ENCODE assay signal across 10 cellular contexts in genomic region chr14:72753044-72753710, GRCh38.
A peak's percentile ranks its signal among the peaks of the same experiment; 100 is the strongest.
DNase-seq lines count a peak whose midpoint lies in the region; ATAC-seq and TF ChIP-seq lines count a peak whose summit lies in the region.
"Had no signal": no experiment of that assay in that cellular context is flagged by ENCODE, and none has a peak within 500 bp of the region (broad histone marks: within the 10 kb centered on the region; RNA-seq: fewer than 3 reads in every experiment).

No MANE protein-coding gene starts in this region.

- peak overlapping the region in 7 of 11 experiments; percentile 1 to 62 (median 21); a peak in 9 of 22 replicates for H3K4me2 ChIP-seq in BLaER1 treated with 17β-estradiol and CSF1 and Interleukin-3, amounts not matched to agents 10 nM and 100 nM
- H3K4me2 ChIP-seq: GM23338 had no signal

- H3K4me3 ChIP-seq in BLaER1 treated with 17β-estradiol and CSF1 and Interleukin-3, amounts not matched to agents 10 nM and 100 nM = no peak overlapping the region
- H3K4me3 ChIP-seq: GM23338 had no signal

- H3K36me3 ChIP-seq in BLaER1 treated with 17β-estradiol and CSF1 and Interleukin-3, amounts not matched to agents 10 nM and 100 nM = no peaks in the 10 kb centered on the region

- peaks cover 6% of the 10 kb centered on the region for H3K36me3 Mint-ChIP-seq in osteocyte (ENCODE audit: unreplicated experiment)

- TF ChIP-seq CTCF in osteocyte (IDR thresholded peaks at IDR 0.05) = no peak

- ATAC-seq in HG02981 (IDR thresholded peaks at IDR 0.05; ENCODE audit: unreplicated experiment) (no peak), GM18858 (IDR thresholded peaks at IDR 0.05; ENCODE audit: unreplicated experiment) (no peak)
- ATAC-seq: GM23338 had no signal

- peak; percentile 92 for DNase-seq in cerebellar cortex (ENCODE audit: low spot score)
- peak; percentile 4 for DNase-seq in iPS-NIHi7 (ENCODE audit: extremely low spot score)
- DNase-seq in osteocyte (ENCODE audit: extremely low spot score, unreplicated experiment) = peak; percentile 71
- no peak for DNase-seq in nucleus accumbens (lab: John Stamatoyannopoulos, UW)
- DNase-seq: H7, IMR-90 had no signal

- H3K9me3 ChIP-seq in BLaER1 treated with 17β-estradiol and CSF1 and Interleukin-3, amounts not matched to agents 10 nM and 100 nM (replicated peaks in 1 of 11) = peaks cover 19 to 37% (median 32%) of the 10 kb centered on the region in 11 experiments

- H3K4me1 Mint-ChIP-seq in osteocyte (ENCODE audit: unreplicated experiment) = peaks cover 7% of the 10 kb centered on the region
- H3K4me1 Mint-ChIP-seq: GM23338 had no signal

- H3K27ac Mint-ChIP-seq in osteocyte (ENCODE audit: unreplicated experiment) = no peak overlapping the region
- H3K27ac Mint-ChIP-seq: GM23338 had no signal

- no peak overlapping the region for H3K9ac ChIP-seq in BLaER1 treated with 17β-estradiol and CSF1 and Interleukin-3, amounts not matched to agents 10 nM and 100 nM

- H3K4me3 Mint-ChIP-seq in osteocyte (ENCODE audit: unreplicated experiment) = no peak overlapping the region
- H3K4me3 Mint-ChIP-seq: GM23338 had no signal

- peaks cover 0 to 26% (median 14%) of the 10 kb centered on the region in 10 experiments; a peak in 12 of 20 replicates for H3K4me1 ChIP-seq in BLaER1 treated with 17β-estradiol and CSF1 and Interleukin-3, amounts not matched to agents 10 nM and 100 nM

- H3K27me3 ChIP-seq in BLaER1 treated with 17β-estradiol and CSF1 and Interleukin-3, amounts not matched to agents 10 nM and 100 nM = no peaks in the 10 kb centered on the region

- H3K9me3 Mint-ChIP-seq in osteocyte (ENCODE audit: unreplicated experiment) = peaks cover 7% of the 10 kb centered on the region

- H4K20me1 ChIP-seq in BLaER1 treated with 17β-estradiol and CSF1 and Interleukin-3, amounts not matched to agents 10 nM and 100 nM = no peaks in the 10 kb centered on the region

- no peaks in the 10 kb centered on the region for H3K27me3 Mint-ChIP-seq in osteocyte (ENCODE audit: unreplicated experiment)

- H3K27ac ChIP-seq in BLaER1 treated with 17β-estradiol and CSF1 and Interleukin-3, amounts not matched to agents 10 nM and 100 nM = peak overlapping the region in 8 of 11 experiments; percentile 10 to 55 (median 43); a peak in 12 of 22 replicates

Comparison
In these comparisons a context has a peak if more than half of its experiments do, and no peak if none do; other contexts are left out.
1. DNase-seq: peak in cerebellar cortex (single experiment), iPS-NIHi7 (single experiment) and osteocyte (single experiment); none in nucleus accumbens (0 of 56).